8 cellular contexts compared by ENCODE assay signal in the genomic region with DNA sequence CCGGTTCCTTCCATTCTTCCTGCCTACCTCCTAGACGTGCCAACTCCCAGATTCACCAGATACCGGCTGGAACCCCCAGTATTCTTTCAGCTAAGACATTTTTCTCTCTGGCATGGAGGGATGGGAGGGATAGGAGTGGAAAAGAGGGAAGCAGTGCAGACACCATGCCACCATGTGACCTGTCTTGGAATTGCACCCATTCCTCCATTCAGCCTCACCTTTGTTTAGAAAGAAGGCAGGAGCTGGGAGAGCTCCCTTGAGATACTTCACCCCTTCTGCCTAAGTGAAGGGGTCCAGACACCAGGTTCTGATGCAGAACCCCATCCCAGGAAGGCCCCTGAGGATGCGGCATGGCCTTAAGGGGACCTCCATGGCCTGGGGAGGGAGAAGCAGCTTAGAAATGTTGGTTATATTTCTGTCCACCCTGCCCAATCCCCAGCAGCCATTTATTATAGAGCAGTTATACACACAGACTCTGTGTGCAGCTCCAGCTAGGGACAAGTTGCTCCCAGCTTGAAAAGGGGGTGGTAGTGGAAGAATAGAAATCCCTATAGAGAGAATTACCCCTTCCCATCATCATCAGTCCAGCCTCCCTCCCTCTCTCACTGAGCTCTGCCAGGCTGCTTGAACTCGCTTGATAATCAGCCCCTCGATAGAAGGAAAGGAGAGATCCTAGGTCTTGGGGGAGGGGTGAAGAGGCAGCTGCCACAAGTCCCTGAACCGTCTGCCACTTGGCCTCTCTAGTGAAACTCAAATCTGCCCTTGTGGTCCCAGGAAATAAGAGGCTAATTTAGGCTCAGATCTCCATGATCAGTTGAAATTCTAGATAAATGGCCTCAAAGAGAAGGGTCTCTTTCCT. TPM values are rescaled to one million over a fixed set of nuclear protein-coding genes. Genes with fewer than 3 reads are reported as not detected.
DNase-seq lines count a peak whose midpoint lies in the region; ATAC-seq and TF ChIP-seq lines count a peak whose summit lies in the region.

No MANE protein-coding gene starts in this region.

- no peak overlapping the region for H3K4me3 ChIP-seq in astrocyte of the spinal cord (ENCODE audit: low read depth, low read length)

- peaks cover 52% of the 10 kb centered on the region for H3K4me1 Mint-ChIP-seq in activated T-cell treated with anti-CD3 and anti-CD28 coated beads, Interleukin-2, amount 50 U/mL, for 24 hours (ENCODE audit: low read depth)
- H3K4me1 Mint-ChIP-seq in activated T-cell treated with anti-CD3 and anti-CD28 coated beads, Interleukin-2, amount 50 U/mL, for 4 hours (ENCODE audit: low read depth), result peaks cover 42% of the 10 kb centered on the region

- in situ Hi-C loops in astrocyte of the spinal cord (cut with HindIII; ENCODE audit: low sequenced_read_pairs), result no loop called here

- H3K36me3 Mint-ChIP-seq in activated T-cell treated with anti-CD3 and anti-CD28 coated beads, Interleukin-2, amount 50 U/mL, for 24 hours (ENCODE audit: low read depth), result peaks cover 19% of the 10 kb centered on the region
- H3K36me3 Mint-ChIP-seq in activated T-cell treated with anti-CD3 and anti-CD28 coated beads, Interleukin-2, amount 50 U/mL, for 4 hours (ENCODE audit: insufficient read depth), result peaks cover 4% of the 10 kb centered on the region

- peak overlapping the region; percentile 71 for H3K27ac ChIP-seq in temporal lobe (ENCODE audit: low read depth, low read length)

- no peak overlapping the region for H3K4me3 Mint-ChIP-seq in activated T-cell treated with anti-CD3 and anti-CD28 coated beads, Interleukin-2, amount 50 U/mL, for 24 hours
- no peak overlapping the region for H3K4me3 Mint-ChIP-seq in activated T-cell treated with anti-CD3 and anti-CD28 coated beads, Interleukin-2, amount 50 U/mL, for 4 hours

- no peaks in the 10 kb centered on the region for H3K9me3 Mint-ChIP-seq in activated T-cell treated with anti-CD3 and anti-CD28 coated beads, Interleukin-2, amount 50 U/mL, for 24 hours
- no peaks in the 10 kb centered on the region for H3K9me3 Mint-ChIP-seq in activated T-cell treated with anti-CD3 and anti-CD28 coated beads, Interleukin-2, amount 50 U/mL, for 4 hours

- no peak for DNase-seq in activated T-cell treated with anti-CD3 and anti-CD28 coated beads, Interleukin-2, amount 50 U/mL, for 24 hours
- no peak for DNase-seq in activated T-cell treated with anti-CD3 and anti-CD28 coated beads, Interleukin-2, amount 50 U/mL, for 4 hours
- peak; percentile 13 for DNase-seq in NCI-H2029 treated with DMSO at 0.1 percent for 48 hours (lab: John Stamatoyannopoulos, UW)
- peak; percentile 55 for DNase-seq in astrocyte of the spinal cord (ENCODE audit: low read depth, low spot score)
- peak; percentile 57 for DNase-seq in kidney glomerular epithelial cell (lab: John Stamatoyannopoulos, UW)
- no peak for DNase-seq in NK-92 treated with Interleukin-12 subunit alpha and Interleukin-12 subunit beta, amount 100 ng/mL, for 24 hours (lab: John Stamatoyannopoulos, UW)
- no peak for DNase-seq in GOT3 (lab: John Stamatoyannopoulos, UW)

- peak overlapping the region; percentile 78 for H3K27ac Mint-ChIP-seq in activated T-cell treated with anti-CD3 and anti-CD28 coated beads, Interleukin-2, amount 50 U/mL, for 24 hours

- TF ChIP-seq CTCF in astrocyte of the spinal cord (IDR thresholded peaks at IDR 0.05; ENCODE audit: low read depth, low read length), result peak; percentile 77

- ATAC-seq in activated T-cell treated with anti-CD3 and anti-CD28 coated beads, Interleukin-2, amount 50 U/mL, for 4 hours, result no peak

- no peaks in the 10 kb centered on the region for H3K27me3 Mint-ChIP-seq in activated T-cell treated with anti-CD3 and anti-CD28 coated beads, Interleukin-2, amount 50 U/mL, for 24 hours
- no peaks in the 10 kb centered on the region for H3K27me3 Mint-ChIP-seq in activated T-cell treated with anti-CD3 and anti-CD28 coated beads, Interleukin-2, amount 50 U/mL, for 4 hours (ENCODE audit: low read depth)

RNA-seq across cellular contexts. Expression of gene DNAJB5, which starts 5.1 kb away (rescaled TPM):
- 1 to 10 TPM; 2.4 to 2.9 (median 2.7) TPM for total RNA-seq in activated T-cell treated with anti-CD3 and anti-CD28 coated beads, Interleukin-2, amount 50 U/mL, for 4 hours
- 37.1 TPM for total RNA-seq in temporal lobe

RNA-seq across cellular contexts. Expression of gene PHF24, which starts 36.6 kb away (rescaled TPM):
- under 1 TPM in 2 of 3 donors, not detected in 1; 0.08 to 0.55 TPM for total RNA-seq in activated T-cell treated with anti-CD3 and anti-CD28 coated beads, Interleukin-2, amount 50 U/mL, for 4 hours
- total RNA-seq in temporal lobe, result 25.6 TPM

Comparison
In these comparisons a context has a peak if more than half of its experiments do, and no peak if none do; other contexts are left out.
1. DNase-seq: peak in NCI-H2029 treated with DMSO at 0.1 percent for 48 hours (single experiment), astrocyte of the spinal cord (single experiment) and kidney glomerular epithelial cell (single experiment); none in activated T-cell treated with anti-CD3 and anti-CD28 coated beads, Interleukin-2, amount 50 U/mL, for 24 hours (single experiment), activated T-cell treated with anti-CD3 and anti-CD28 coated beads, Interleukin-2, amount 50 U/mL, for 4 hours (single experiment), NK-92 treated with Interleukin-12 subunit alpha and Interleukin-12 subunit beta, amount 100 ng/mL, for 24 hours (single experiment) and GOT3 (single experiment).
2. RNA of gene PHF24, which starts 36.6 kb away (total RNA-seq): 25.6 TPM in temporal lobe (single experiment); 0.08 to 0.55 TPM in activated T-cell treated with anti-CD3 and anti-CD28 coated beads, Interleukin-2, amount 50 U/mL, for 4 hours; every median in the first group is over 10 times any median in the second.